Comparison of ENCODE assay signal across 1 cellular context in genomic region chr7:136063337-136063666, GRCh38.
TF ChIP-seq lines count a peak whose summit lies in the region.

No MANE protein-coding gene starts in this region.

TF ChIP-seq in GM23338, 12 proteins besides CTCF, POLR2A, EP300 and RAD21 (continued from another document):
- no peak for TF ChIP-seq ZNF462 (CRISPR knock-in tag; IDR thresholded peaks at IDR 0.05)
- no peak for TF ChIP-seq JUNB (IDR thresholded peaks at IDR 0.05; ENCODE audit: unreplicated experiment)
- TF ChIP-seq CREB1 (CRISPR knock-in tag; IDR thresholded peaks at IDR 0.05; ENCODE audit: low read depth) = no peak
- TF ChIP-seq POLR2AphosphoS5 (IDR thresholded peaks at IDR 0.05; ENCODE audit: low read depth) = no peak
- TF ChIP-seq EZH2 (IDR thresholded peaks at IDR 0.05; ENCODE audit: low read depth, unreplicated experiment) = no peak
- no peak for TF ChIP-seq STAT1 (IDR thresholded peaks at IDR 0.05; ENCODE audit: unreplicated experiment)
- no peak for TF ChIP-seq ZNF114 (CRISPR knock-in tag; IDR thresholded peaks at IDR 0.05)
- no peak for TF ChIP-seq REST (IDR thresholded peaks at IDR 0.05; ENCODE audit: unreplicated experiment)
- TF ChIP-seq EZH2phosphoT487 (IDR thresholded peaks at IDR 0.05; ENCODE audit: unreplicated experiment) = no peak
- no peak for TF ChIP-seq ZNF331 (CRISPR knock-in tag; IDR thresholded peaks at IDR 0.05; ENCODE audit: low read depth)
- no peak for TF ChIP-seq ETS1 (IDR thresholded peaks at IDR 0.05)
TF ChIP-seq in GM23338: peak in this region for 0.
